Comparison of ENCODE assay signal across 23 cellular contexts in genomic region chr3:133892546-133893231, GRCh38. TPM values are rescaled to one million over a fixed set of nuclear protein-coding genes. Genes with fewer than 3 reads are reported as not detected.
DNase-seq lines count a peak whose midpoint lies in the region; TF ChIP-seq lines count a peak whose summit lies in the region.
"Had no signal": no experiment of that assay in that cellular context is flagged by ENCODE, and none has a peak within 500 bp of the region (broad histone marks: within the 10 kb centered on the region; RNA-seq: fewer than 3 reads in every experiment).

No MANE protein-coding gene starts in this region.

- H3K9ac ChIP-seq in colonic mucosa (ENCODE audit: low read depth in 2 of 2, low read length in 2 of 2) = no peak overlapping the region

- DNase-seq in UCSD-AML1 (lab: John Stamatoyannopoulos, UW; ENCODE audit: unreplicated experiment) (peak; percentile 49), colonic mucosa (peak; percentile 10), right atrium auricular region (ENCODE audit: low spot score) (peak; percentile 56), retina (peak; percentile 23), NCI-H524 (lab: John Stamatoyannopoulos, UW) (no peak), adrenal gland (no peak), mesenteric fat pad (ENCODE audit: low spot score) (no peak)
- DNase-seq: activated CD4-positive, alpha-beta memory T cell treated with anti-CD3 and anti-CD28 coated beads for 36 hours; activated CD4-positive, CD25-positive, alpha-beta regulatory T cell; activated gamma-delta T cell; Caco-2; DND-41; effector memory CD4-positive, alpha-beta T cell; foreskin melanocyte; H9; mammary epithelial cell; NCI-H187 treated with DMSO at 0.1 percent for 48 hours; NCI-H69; nucleus accumbens; stimulated activated CD4-positive, alpha-beta T cell treated with anti-CD3 and anti-CD28 coated beads, Interleukin-2, amount 100 ng/mL, for 48 hours; uterus had no signal

- TF ChIP-seq CTCF in colonic mucosa (IDR thresholded peaks at IDR 0.05) (no peak), right atrium auricular region (IDR thresholded peaks at IDR 0.05) (no peak), adrenal gland (IDR thresholded peaks at IDR 0.05) (no peak)

- H3K9me3 ChIP-seq in colonic mucosa (no peaks in the 10 kb centered on the region), right atrium auricular region (no peaks in the 10 kb centered on the region), adrenal gland (replicated peaks in 1 of 3) (no peaks in the 10 kb centered on the region)
- H3K9me3 ChIP-seq: Caco-2, suprapubic skin, uterus had no signal

- H3K4me1 ChIP-seq in colonic mucosa (peaks cover 6% of the 10 kb centered on the region), right atrium auricular region (peaks cover 0 to 57% of the 10 kb centered on the region in 2 donors), adrenal gland (replicated peaks in 1 of 2) (peaks cover 6 to 8% of the 10 kb centered on the region in 2 donors)
- H3K4me1 ChIP-seq: uterus had no signal

- H3K4me3 ChIP-seq in colonic mucosa = no peak overlapping the region
- no peak overlapping the region for H3K4me3 ChIP-seq in right atrium auricular region
- no peak overlapping the region for H3K4me3 ChIP-seq in adrenal gland
- H3K4me3 ChIP-seq: suprapubic skin, uterus had no signal

- no peak overlapping the region for H3K27ac ChIP-seq in colonic mucosa
- peak overlapping the region; percentile 31 to 37 for H3K27ac ChIP-seq in right atrium auricular region
- H3K27ac ChIP-seq in adrenal gland = no peak overlapping the region
- H3K27ac ChIP-seq: suprapubic skin, uterus had no signal

- H3K36me3 ChIP-seq in colonic mucosa = no peaks in the 10 kb centered on the region
- H3K36me3 ChIP-seq in right atrium auricular region = no peaks in the 10 kb centered on the region
- H3K36me3 ChIP-seq in adrenal gland (replicated peaks in 1 of 2) = no peaks in the 10 kb centered on the region
- H3K36me3 ChIP-seq: suprapubic skin, uterus had no signal

- H3K27me3 ChIP-seq in colonic mucosa (peaks cover 23% of the 10 kb centered on the region), right atrium auricular region (no peaks in the 10 kb centered on the region), adrenal gland (no peaks in the 10 kb centered on the region)
- H3K27me3 ChIP-seq: uterus had no signal

- 65 to 88% (median 75%) methylated on average over 6 of the region's 6 CpGs for WGBS in adrenal gland, 4 donors

- intact Hi-C loops in colonic mucosa (cut with DNase I) = no loop called here
- intact Hi-C loops in adrenal gland (cut with DNase I) = no loop called here

- no peak for TF ChIP-seq POLR2A in adrenal gland (IDR thresholded peaks at IDR 0.05)

RNA-seq across cellular contexts. Expression of gene RAB6B, which starts 3.0 kb away (rescaled TPM):
- total RNA-seq in colonic mucosa (1 to 10 TPM; 2.6 to 5.6 TPM), right atrium auricular region (10 to 100 TPM in 1 of 2 donors, 1 to 10 TPM in 1; 9.5 to 11.5 TPM), adrenal gland (10 to 100 TPM in 1 of 8 donors, 1 to 10 TPM in 7; 1.4 to 14.5 (median 4.3) TPM), mesenteric fat pad (64.8 TPM)
- polyA plus RNA-seq in adrenal gland = 10 to 100 TPM in 1 of 3 donors, 1 to 10 TPM in 2; 2.7 to 12.9 (median 5.6) TPM
- total RNA-seq: HepG2 had no signal

Comparison
In these comparisons a context has a peak if more than half of its experiments do, and no peak if none do; other contexts are left out.
1. DNase-seq: peak in UCSD-AML1 (single experiment), colonic mucosa (single experiment), right atrium auricular region (single experiment) and retina (single experiment); none in NCI-H524 (0 of 2), adrenal gland (0 of 7) and mesenteric fat pad (single experiment).
2. H3K27ac ChIP-seq: peak in right atrium auricular region (2 of 2); none in colonic mucosa (single experiment) and adrenal gland (0 of 5).